In genomic region chr6:24855389-24856245, GRCh38 we compare ENCODE assay signal across 8 cellular contexts. TPM values are rescaled to one million over a fixed set of nuclear protein-coding genes. Genes with fewer than 3 reads are reported as not detected.
DNase-seq lines count a peak whose midpoint lies in the region; ATAC-seq and TF ChIP-seq lines count a peak whose summit lies in the region.

No MANE protein-coding gene starts in this region.

- H3K27ac ChIP-seq in heart right ventricle, result peak overlapping the region in 5 of 10 donors; percentile 3 to 88 (median 50)

- peak overlapping the region; percentile 27 for H3K9ac ChIP-seq in adipocyte (ENCODE audit: low read length)

- H3K27me3 ChIP-seq in adipocyte (replicated peaks; ENCODE audit: control insufficient read depth, insufficient read depth, low read length) (no peaks in the 10 kb centered on the region), heart right ventricle (no peaks in the 10 kb centered on the region)

- H3K36me3 ChIP-seq in adipocyte (ENCODE audit: control insufficient read depth, insufficient read depth, low read length, severe bottlenecking) (peaks cover 53% of the 10 kb centered on the region), heart right ventricle (peaks cover 0 to 85% (median 3%) of the 10 kb centered on the region in 9 donors)

- H3K4me3 ChIP-seq in adipocyte (ENCODE audit: low read length), result no peak overlapping the region
- peak overlapping the region in 1 of 10 donors; percentile 4 for H3K4me3 ChIP-seq in heart right ventricle

- H3K4me1 ChIP-seq in adipocyte (ENCODE audit: control insufficient read depth, insufficient read depth, low read length), result peaks cover 21% of the 10 kb centered on the region
- H3K4me1 ChIP-seq in heart right ventricle, result peaks cover 0 to 56% (median 16%) of the 10 kb centered on the region in 9 donors

- peak; percentile 83 to 96 (median 89) for TF ChIP-seq CTCF in heart right ventricle (IDR thresholded peaks at IDR 0.05)

- peak; percentile 85 for DNase-seq in AG08395 (ENCODE audit: low spot score)
- peak; percentile 71 for DNase-seq in NCI-H1105 (lab: John Stamatoyannopoulos, UW)
- peak; percentile 10 to 80 for DNase-seq in SW 1271 (lab: John Stamatoyannopoulos, UW)
- DNase-seq in adipocyte (ENCODE audit: low read depth), result peak; percentile 91
- DNase-seq in heart right ventricle, result peak; percentile 21 to 63
- DNase-seq in renal cortical epithelial cell (ENCODE audit: low read depth), result peak; percentile 66

- peak; percentile 45 for ATAC-seq in GM19035 (IDR thresholded peaks at IDR 0.05; ENCODE audit: unreplicated experiment)
- peak; percentile 55 to 86 (median 70) for ATAC-seq in heart right ventricle
- no peak for ATAC-seq in HG02981 (IDR thresholded peaks at IDR 0.05; ENCODE audit: unreplicated experiment)

- H3K9me3 ChIP-seq in adipocyte (ENCODE audit: control insufficient read depth, low read length) (no peaks in the 10 kb centered on the region), heart right ventricle (no peaks in the 10 kb centered on the region)

- intact Hi-C loops in heart right ventricle (cut with DNase I), result loop anchor here (1.0 to 5.0 kb wide), 10 partner anchors 52 to 367 kb away; no protein-coding TSS in a partner anchor

- 31 to 34% methylated on average over 19 of the region's 19 CpGs for WGBS in heart right ventricle, 2 donors

RNA-seq across cellular contexts. Expression of gene ARMH2, which starts 56.9 kb away (rescaled TPM):
- total RNA-seq in heart right ventricle (not detected), renal cortical epithelial cell (not detected in 2 replicates)
- polyA plus RNA-seq in heart right ventricle, result not detected
